Comparison of ENCODE assay signal across 7 cellular contexts in the genomic region with DNA sequence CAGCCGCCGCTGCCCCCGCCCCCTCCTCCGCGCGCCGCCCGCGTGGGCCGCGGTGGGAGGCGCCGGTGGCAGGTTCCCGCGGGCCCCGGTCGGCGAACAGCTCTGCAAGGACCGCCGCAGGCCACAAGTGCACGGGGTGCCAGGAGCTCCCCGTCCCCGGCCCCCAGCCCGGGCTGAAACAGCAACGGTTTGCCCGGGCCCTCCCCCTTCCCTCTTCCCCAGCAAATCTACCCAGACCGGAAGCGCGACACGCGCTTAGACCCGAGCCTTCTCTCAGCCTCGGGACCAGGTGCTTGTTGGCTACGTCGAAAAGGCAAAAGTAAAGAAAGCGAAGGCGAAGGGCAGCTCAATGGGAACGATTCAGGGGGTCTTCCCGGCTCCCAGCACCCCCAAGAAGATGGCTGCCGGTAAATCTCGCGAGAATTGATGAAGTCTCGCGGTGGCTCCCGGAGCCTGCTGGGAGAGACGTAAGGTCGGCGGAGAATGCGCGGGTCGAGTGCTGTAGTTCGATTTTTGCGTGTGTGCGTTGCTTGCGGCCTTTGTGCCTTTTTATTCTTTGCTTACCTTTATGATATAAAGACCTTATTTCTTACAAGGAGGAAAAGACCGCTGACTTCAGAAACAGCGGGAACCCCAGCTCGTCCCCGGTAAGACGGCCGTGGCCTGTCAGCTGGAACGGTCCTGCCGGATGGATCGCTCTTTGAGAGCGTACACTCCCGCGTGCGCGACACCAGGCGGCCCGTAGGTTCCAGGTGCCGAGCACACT.
DNase-seq lines count a peak whose midpoint lies in the region; ATAC-seq and TF ChIP-seq lines count a peak whose summit lies in the region.

Gene RBM26 (minus strand): TSS at position 425 of the 766 bp plus-strand sequence. CDS start 481 bp downstream, outside the sequence.

- peak; percentile 90 for TF ChIP-seq POLR2A in GM18505 (IDR thresholded peaks at IDR 0.05; ENCODE audit: borderline replicate concordance, extremely low read depth, insufficient read depth, insufficient read length)

- H3K4me3 ChIP-seq in astrocyte of the cerebellum (ENCODE audit: low read depth, low read length), result peak within 1 kb of the TSS; percentile 85
- peak within 1 kb of the TSS; percentile 95 for H3K4me3 ChIP-seq in retinal pigment epithelial cell (ENCODE audit: low read length)

- TF ChIP-seq CTCF in astrocyte of the cerebellum (IDR thresholded peaks at IDR 0.05; ENCODE audit: low read depth, low read length, missing control alignments) (no peak), retinal pigment epithelial cell (conservative IDR thresholded peaks at IDR 0.05; ENCODE audit: low read depth, low read length) (no peak)

- DNase-seq in NCI-H2029 (lab: John Stamatoyannopoulos, UW), result peak; percentile 60
- peak; percentile 92 for DNase-seq in T-helper 9 cell
- peak; percentile 92 for DNase-seq in astrocyte of the cerebellum (ENCODE audit: low read depth)
- DNase-seq in hippocampal formation (lab: John Stamatoyannopoulos, UW), result peak; percentile 82 to 83
- peak; percentile 82 for DNase-seq in retinal pigment epithelial cell (ENCODE audit: low read depth)

- in situ Hi-C loops in astrocyte of the cerebellum (cut with HindIII; ENCODE audit: low sequenced_read_pairs), result no loop called here

- ATAC-seq in GM18505 (IDR thresholded peaks at IDR 0.05; ENCODE audit: unreplicated experiment) (peak; percentile 76), HG02973 (IDR thresholded peaks at IDR 0.05; ENCODE audit: unreplicated experiment) (peak; percentile 70)

Comparison
In these comparisons a context has a peak if more than half of its experiments do, and no peak if none do; other contexts are left out.
1. Peak in every context shown above with its lines: DNase-seq, ATAC-seq and H3K4me3 ChIP-seq.